Comparison of ENCODE assay signal across 20 cellular contexts in genomic region chr14:89093083-89093482, GRCh38.
"Had no signal": no experiment of that assay in that cellular context is flagged by ENCODE, and none has a peak within 500 bp of the region (broad histone marks: within the 10 kb centered on the region; RNA-seq: fewer than 3 reads in every experiment).

No MANE protein-coding gene starts in this region.

- ATAC-seq: activated T-cell treated with anti-CD3 and anti-CD28 coated beads, Interleukin-2, amount 50 U/mL, for 4 hours; effector memory CD8-positive, alpha-beta T cell; gastrocnemius medialis; left cardiac atrium; natural killer cell treated with Interleukin-12 subunit alpha and Interleukin-12 subunit beta and Interleukin-15 and Interleukin-18, amount 100 ng/mL, for 72 hours; right cardiac atrium had no signal

- H3K4me1 ChIP-seq: prostate gland, transverse colon had no signal

- DNase-seq: activated B cell treated with CpG ODN at 0.5 μM for 24 hours; activated CD4-positive, alpha-beta T cell treated with anti-CD3 and anti-CD28 coated beads for 4 hours; activated CD4-positive, alpha-beta T cell treated with anti-CD3 and anti-CD28 coated beads, Interleukin-2, amount 50 U/mL, for 48 hours; activated CD8-positive, alpha-beta memory T cell treated with anti-CD3 and anti-CD28 coated beads, Interleukin-2, amount 50 U/mL, for 48 hours; activated naive CD4-positive, alpha-beta T cell; activated T-cell treated with anti-CD3 and anti-CD28 coated beads, Interleukin-2, amount 50 U/mL, for 4 hours; amygdala; central memory CD4-positive, alpha-beta T cell; effector memory CD8-positive, alpha-beta T cell; gastrocnemius medialis; hippocampal formation; left cardiac atrium; ovary; right cardiac atrium; stimulated activated CD4-positive, alpha-beta T cell treated with anti-CD3 and anti-CD28 coated beads, Interleukin-1b, Interleukin-23, amount 100 ng/mL, for 48 hours; T-helper 1 cell; transverse colon had no signal

- H3K27me3 ChIP-seq: gastrocnemius medialis, neutrophil, ovary, transverse colon had no signal

- H3K27ac ChIP-seq: gastrocnemius medialis, neutrophil, ovary, prostate gland, transverse colon had no signal

- H3K4me3 ChIP-seq: gastrocnemius medialis, ovary, prostate gland, transverse colon had no signal

- H3K9me3 ChIP-seq: gastrocnemius medialis, neutrophil, ovary, prostate gland, transverse colon had no signal

- H3K36me3 ChIP-seq: gastrocnemius medialis, neutrophil, ovary, prostate gland, transverse colon had no signal
